ENCODE assay signal across 13 cellular contexts in genomic region chr6:53284901-53285300, GRCh38.
DNase-seq lines count a peak whose midpoint lies in the region; ATAC-seq lines count a peak whose summit lies in the region.
"Had no signal": no experiment of that assay in that cellular context is flagged by ENCODE, and none has a peak within 500 bp of the region (broad histone marks: within the 10 kb centered on the region; RNA-seq: fewer than 3 reads in every experiment).

No MANE protein-coding gene starts in this region.

- in situ Hi-C loops in HAP-1 (cut with MboI; ENCODE audit: low sequenced_read_pairs) = no loop called here

- no peaks in the 10 kb centered on the region for H3K27me3 Mint-ChIP-seq in effector memory CD8-positive, alpha-beta T cell

- H3K9me3 Mint-ChIP-seq in effector memory CD8-positive, alpha-beta T cell = no peaks in the 10 kb centered on the region

- peaks cover 41 to 48% of the 10 kb centered on the region in 2 donors for H3K4me1 Mint-ChIP-seq in effector memory CD8-positive, alpha-beta T cell (ENCODE audit: low read depth in 2 of 2)

- H3K4me3 ChIP-seq in HAP-1 = no peak overlapping the region
- H3K4me3 ChIP-seq: A549 had no signal

- H3K36me3 ChIP-seq in HAP-1 (replicated peaks) = peaks cover 20% of the 10 kb centered on the region

- ATAC-seq in GM21576 (IDR thresholded peaks at IDR 0.05; ENCODE audit: unreplicated experiment) (peak; percentile 57), HG03342 (IDR thresholded peaks at IDR 0.05; ENCODE audit: unreplicated experiment) (peak; percentile 70)
- peak; percentile 39 for ATAC-seq in effector memory CD8-positive, alpha-beta T cell (replicated peaks)
- ATAC-seq: A549, right cardiac atrium had no signal

- no peaks in the 10 kb centered on the region for H3K4me1 ChIP-seq in HAP-1
- H3K4me1 ChIP-seq: A549 had no signal

- peak overlapping the region; percentile 28 to 48 for H3K4me3 Mint-ChIP-seq in effector memory CD8-positive, alpha-beta T cell

- DNase-seq in activated CD4-positive, alpha-beta T cell treated with anti-CD3 and anti-CD28 coated beads for 48 hours = peak; percentile 28
- no peak for DNase-seq in activated CD4-positive, alpha-beta T cell treated with anti-CD3 and anti-CD28 coated beads for 1 hour
- DNase-seq in effector memory CD8-positive, alpha-beta T cell = no peak
- DNase-seq in HAP-1 (ENCODE audit: low spot score in 2 of 2) = no peak
- no peak for DNase-seq in mesenteric fat pad (ENCODE audit: low spot score)
- no peak for DNase-seq in NCI-H748 treated with DMSO at 0.1 percent for 48 hours (lab: John Stamatoyannopoulos, UW)
- DNase-seq: GDM1, H7, NCI-H345, right cardiac atrium had no signal

- H3K9me3 ChIP-seq in HAP-1 = no peaks in the 10 kb centered on the region
- H3K9me3 ChIP-seq: A549 had no signal

- peaks cover 27% of the 10 kb centered on the region for H3K36me3 Mint-ChIP-seq in effector memory CD8-positive, alpha-beta T cell (ENCODE audit: insufficient read depth)

- no peaks in the 10 kb centered on the region for H3K27me3 ChIP-seq in HAP-1 (ENCODE audit: low read depth)

- H3K27ac Mint-ChIP-seq in effector memory CD8-positive, alpha-beta T cell = peak overlapping the region; percentile 73 to 80
